Comparison of ENCODE assay signal across 18 cellular contexts in genomic region chr2:197266477-197266876, GRCh38. TPM values are rescaled to one million over a fixed set of nuclear protein-coding genes. Genes with fewer than 3 reads are reported as not detected.
DNase-seq lines count a peak whose midpoint lies in the region; ATAC-seq, FAIRE-seq and TF ChIP-seq lines count a peak whose summit lies in the region.
"Had no signal": no experiment of that assay in that cellular context is flagged by ENCODE, and none has a peak within 500 bp of the region (broad histone marks: within the 10 kb centered on the region; RNA-seq: fewer than 3 reads in every experiment).

No MANE protein-coding gene starts in this region.

- no peaks in the 10 kb centered on the region for H3K27me3 ChIP-seq in CD8-positive, alpha-beta T cell (ENCODE audit: insufficient read depth, low read length)
- H3K27me3 ChIP-seq in GM23338 (ENCODE audit: insufficient read depth) = no peaks in the 10 kb centered on the region
- H3K27me3 ChIP-seq: right lobe of liver, thyroid gland had no signal

- no peaks in the 10 kb centered on the region for H3K36me3 ChIP-seq in CD8-positive, alpha-beta T cell (ENCODE audit: insufficient read depth, low read length)
- no peaks in the 10 kb centered on the region for H3K36me3 ChIP-seq in GM23338 (ENCODE audit: insufficient read depth)
- H3K36me3 ChIP-seq: right lobe of liver, thyroid gland had no signal

- intact Hi-C loops in CD8-positive, alpha-beta T cell (cut with DNase I, micrococcal nuclease) = loop anchor here in 1 of 2 experiments (1.0 to 2.0 kb wide), 3 partner anchors 14 to 62 kb away; no protein-coding TSS in a partner anchor

- POLR2A ChIA-PET in CD8-positive, alpha-beta T cell (lab: Charles Lee) = interaction anchor here (0.6 to 5.6 kb wide), 10 partner anchors 9 to 89 kb away, joined by 3 to 34 read pairs (median 4); partner anchors contain the start of gene ANKRD44

- H3K79me2 ChIP-seq in GM23338 (replicated peaks; ENCODE audit: insufficient read depth) = no peaks in the 10 kb centered on the region

- H3K27ac Mint-ChIP-seq in CD8-positive, alpha-beta T cell = peak overlapping the region; percentile 89
- peak overlapping the region; percentile 25 to 84 for H3K27ac Mint-ChIP-seq in activated naive CD4-positive, alpha-beta T cell treated with anti-CD3 and anti-CD28 coated beads, Interleukin-2, amount 50 U/mL, for 72 hours
- H3K27ac Mint-ChIP-seq in natural killer cell treated with Interleukin-12 subunit alpha and Interleukin-12 subunit beta and Interleukin-15 and Interleukin-18, amount 100 ng/mL, for 72 hours = peak overlapping the region; percentile 79 to 98
- no peak overlapping the region for H3K27ac Mint-ChIP-seq in GM23338
- H3K27ac Mint-ChIP-seq: HFFc6 had no signal

- no peaks in the 10 kb centered on the region for H3K9me3 ChIP-seq in CD8-positive, alpha-beta T cell (ENCODE audit: low read length)
- H3K9me3 ChIP-seq: right lobe of liver, thyroid gland had no signal

- H3F3A ChIP-seq in GM23338 (replicated peaks; ENCODE audit: low read depth) = no peaks in the 10 kb centered on the region

- no peaks in the 10 kb centered on the region for H3K27me3 Mint-ChIP-seq in CD8-positive, alpha-beta T cell (ENCODE audit: low read depth)
- no peaks in the 10 kb centered on the region for H3K27me3 Mint-ChIP-seq in natural killer cell treated with Interleukin-12 subunit alpha and Interleukin-12 subunit beta and Interleukin-15 and Interleukin-18, amount 100 ng/mL, for 72 hours
- peaks cover 3% of the 10 kb centered on the region for H3K27me3 Mint-ChIP-seq in GM23338 (ENCODE audit: insufficient read depth, low read depth, poor library complexity)

- no peak overlapping the region for H3K4me2 ChIP-seq in GM23338

- peaks cover 29% of the 10 kb centered on the region for H3K36me3 Mint-ChIP-seq in CD8-positive, alpha-beta T cell
- H3K36me3 Mint-ChIP-seq in activated naive CD4-positive, alpha-beta T cell treated with anti-CD3 and anti-CD28 coated beads, Interleukin-2, amount 50 U/mL, for 72 hours = peaks cover 8 to 16% of the 10 kb centered on the region in 2 donors
- H3K36me3 Mint-ChIP-seq in natural killer cell treated with Interleukin-12 subunit alpha and Interleukin-12 subunit beta and Interleukin-15 and Interleukin-18, amount 100 ng/mL, for 72 hours = no peaks in the 10 kb centered on the region
- H3K36me3 Mint-ChIP-seq in GM23338 (ENCODE audit: low read depth) = no peaks in the 10 kb centered on the region

- H3K9me2 ChIP-seq in GM23338 (ENCODE audit: insufficient read depth) = no peaks in the 10 kb centered on the region

- no peak for TF ChIP-seq CTCF in CD8-positive, alpha-beta T cell (IDR thresholded peaks at IDR 0.05)
- TF ChIP-seq CTCF in GM23338 (conservative IDR thresholded peaks at IDR 0.05; ENCODE audit: low read depth in 2 of 2) = no peak

- no peaks in the 10 kb centered on the region for H3K9me3 Mint-ChIP-seq in CD8-positive, alpha-beta T cell
- H3K9me3 Mint-ChIP-seq in activated naive CD4-positive, alpha-beta T cell treated with anti-CD3 and anti-CD28 coated beads, Interleukin-2, amount 50 U/mL, for 72 hours = no peaks in the 10 kb centered on the region
- H3K9me3 Mint-ChIP-seq in natural killer cell treated with Interleukin-12 subunit alpha and Interleukin-12 subunit beta and Interleukin-15 and Interleukin-18, amount 100 ng/mL, for 72 hours = no peaks in the 10 kb centered on the region
- no peaks in the 10 kb centered on the region for H3K9me3 Mint-ChIP-seq in GM23338
- H3K9me3 Mint-ChIP-seq: HFFc6 had no signal

- H3K4me3 ChIP-seq in CD8-positive, alpha-beta T cell (ENCODE audit: low read depth, low read length) = peak overlapping the region; percentile 7
- no peak overlapping the region for H3K4me3 ChIP-seq in GM23338
- H3K4me3 ChIP-seq: K562, right lobe of liver, thyroid gland had no signal

- FAIRE-seq in GM18507 (lab: Jason Lieb, UNC) = peak; percentile 24
- FAIRE-seq: K562 had no signal

- peak; percentile 66 for ATAC-seq in CD8-positive, alpha-beta T cell
- peak; percentile 60 to 81 for ATAC-seq in activated naive CD4-positive, alpha-beta T cell treated with anti-CD3 and anti-CD28 coated beads, Interleukin-2, amount 50 U/mL, for 72 hours
- peak in 1 of 2 donors; percentile 66 for ATAC-seq in natural killer cell treated with Interleukin-12 subunit alpha and Interleukin-12 subunit beta and Interleukin-15 and Interleukin-18, amount 100 ng/mL, for 72 hours
- ATAC-seq in HG03135 (IDR thresholded peaks at IDR 0.05; ENCODE audit: unreplicated experiment) = no peak
- ATAC-seq in GM23338 = no peak
- ATAC-seq: K562, PC-3 had no signal

- CTCF ChIA-PET in CD8-positive, alpha-beta T cell (lab: Charles Lee) = interaction anchor here (0.8 to 2.4 kb wide), 7 partner anchors 9 to 75 kb away, joined by 3 to 9 read pairs (median 4); no protein-coding TSS in a partner anchor

- H4K20me1 ChIP-seq in GM23338 (replicated peaks; ENCODE audit: insufficient read depth) = no peaks in the 10 kb centered on the region

- H2AFZ ChIP-seq in GM23338 = no peak overlapping the region

- peak in 2 of 7 experiments; percentile 27 to 43 for DNase-seq in CD8-positive, alpha-beta T cell
- DNase-seq in GM18507 (ENCODE audit: extremely low spot score, insufficient read length, low read depth) (no peak), GM23338 (ENCODE audit: low spot score) (no peak), NCI-H524 (lab: John Stamatoyannopoulos, UW) (no peak)
- no peak for DNase-seq in activated naive CD4-positive, alpha-beta T cell treated with anti-CD3 and anti-CD28 coated beads, Interleukin-2, amount 50 U/mL, for 72 hours (ENCODE audit: low spot score in 2 of 2)
- DNase-seq in natural killer cell treated with Interleukin-12 subunit alpha and Interleukin-12 subunit beta and Interleukin-15 and Interleukin-18, amount 100 ng/mL, for 72 hours (ENCODE audit: low spot score) = no peak
- DNase-seq: caudate nucleus; effector CD8-positive, alpha-beta T cell; HFFc6; mesendoderm; NCI-H526; nucleus accumbens; PC-3; right lobe of liver; stimulated activated CD4-positive, alpha-beta T cell treated with anti-CD3 and anti-CD28 coated beads, Interleukin-2, amount 100 ng/mL, for 24 hours; thyroid gland had no signal

- peaks cover 99% of the 10 kb centered on the region for H3K4me1 Mint-ChIP-seq in CD8-positive, alpha-beta T cell (ENCODE audit: low read depth)
- H3K4me1 Mint-ChIP-seq in natural killer cell treated with Interleukin-12 subunit alpha and Interleukin-12 subunit beta and Interleukin-15 and Interleukin-18, amount 100 ng/mL, for 72 hours (ENCODE audit: low read depth in 2 of 2) = peaks cover 76 to 87% of the 10 kb centered on the region in 2 donors
- peaks cover 4% of the 10 kb centered on the region; the same call in 1 of the 3 replicates for H3K4me1 Mint-ChIP-seq in GM23338

- peak overlapping the region; percentile 28 for H3K27ac ChIP-seq in CD8-positive, alpha-beta T cell (ENCODE audit: low read depth, low read length)
- no peak overlapping the region for H3K27ac ChIP-seq in GM23338 (ENCODE audit: low read depth)
- H3K27ac ChIP-seq: right lobe of liver, thyroid gland had no signal

- H3K4me3 Mint-ChIP-seq in CD8-positive, alpha-beta T cell = peak overlapping the region; percentile 61
- peak overlapping the region; percentile 71 for H3K4me3 Mint-ChIP-seq in natural killer cell treated with Interleukin-12 subunit alpha and Interleukin-12 subunit beta and Interleukin-15 and Interleukin-18, amount 100 ng/mL, for 72 hours
- no peak overlapping the region for H3K4me3 Mint-ChIP-seq in GM23338
- H3K4me3 Mint-ChIP-seq: HFFc6 had no signal

- peaks cover 98% of the 10 kb centered on the region for H3K4me1 ChIP-seq in CD8-positive, alpha-beta T cell (ENCODE audit: insufficient read depth, low read length)
- no peaks in the 10 kb centered on the region for H3K4me1 ChIP-seq in GM23338 (ENCODE audit: insufficient read depth)
- H3K4me1 ChIP-seq: thyroid gland had no signal

RNA-seq across cellular contexts. Expression of gene ANKRD44, which starts 44.1 kb away (rescaled TPM):
- 100 to 1,000 TPM; 113 to 115 TPM for total RNA-seq in CD8-positive, alpha-beta T cell
- 100 to 1,000 TPM; 103 to 130 TPM for total RNA-seq in activated naive CD4-positive, alpha-beta T cell treated with anti-CD3 and anti-CD28 coated beads, Interleukin-2, amount 50 U/mL, for 72 hours
- 100 to 1,000 TPM; 307 to 413 TPM for total RNA-seq in natural killer cell treated with Interleukin-12 subunit alpha and Interleukin-12 subunit beta and Interleukin-15 and Interleukin-18, amount 100 ng/mL, for 72 hours
- total RNA-seq in GM23338 (2014; rRNA removed; shearing (Covaris generic)) = 0.56 and 1.7 TPM in 2 replicates
- polyA plus RNA-seq in GM23338 (2016; fragmentation: Nextera tagmentation; extraction: Ambion mirVana) = 0.37 and 0.44 TPM in 2 replicates

Comparison
In these comparisons a context has a peak if more than half of its experiments do, and no peak if none do; other contexts are left out.
1. ATAC-seq: peak in CD8-positive, alpha-beta T cell (single experiment) and activated naive CD4-positive, alpha-beta T cell treated with anti-CD3 and anti-CD28 coated beads, Interleukin-2, amount 50 U/mL, for 72 hours (2 of 2); none in HG03135 (single experiment) and GM23338 (single experiment).
2. RNA of gene ANKRD44, which starts 44.1 kb away (total RNA-seq): 307 to 413 TPM in natural killer cell treated with Interleukin-12 subunit alpha and Interleukin-12 subunit beta and Interleukin-15 and Interleukin-18, amount 100 ng/mL, for 72 hours, 103 to 130 TPM in activated naive CD4-positive, alpha-beta T cell treated with anti-CD3 and anti-CD28 coated beads, Interleukin-2, amount 50 U/mL, for 72 hours and 113 to 115 TPM in CD8-positive, alpha-beta T cell; 0.56 to 1.7 TPM in GM23338; every median in the first group is over 10 times any median in the second.